In the genomic region with DNA sequence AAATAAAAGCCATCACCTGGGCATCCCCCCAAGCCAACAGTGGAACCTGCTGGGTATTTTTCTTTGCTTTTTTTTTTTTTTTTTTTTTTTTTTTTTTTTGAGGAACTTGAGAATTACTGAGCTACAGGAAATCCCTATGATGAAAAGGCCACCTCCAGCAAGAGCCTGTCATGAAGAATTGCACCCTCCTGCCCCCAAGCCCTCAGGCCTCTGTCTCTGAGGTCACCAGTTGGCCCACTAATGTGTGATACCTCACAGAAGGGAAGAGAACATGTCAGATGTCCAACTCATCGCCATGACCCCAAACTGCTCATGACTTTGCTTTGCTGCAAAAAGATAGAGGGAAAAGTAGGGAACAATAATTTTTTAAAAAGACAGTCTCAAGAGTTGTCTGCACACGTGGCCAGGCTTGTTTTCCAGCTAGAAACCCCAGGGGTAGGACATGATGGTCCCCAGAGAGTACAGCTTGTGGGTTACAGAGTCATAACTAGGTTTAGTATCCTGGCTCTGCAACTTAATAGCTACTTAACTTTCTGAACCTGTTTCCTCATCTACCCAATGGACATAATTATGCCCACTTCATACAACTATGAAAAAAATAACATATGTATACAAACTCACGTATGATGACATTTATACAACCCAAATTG, we compare ENCODE assay signal across 18 cellular contexts.
DNase-seq lines count a peak whose midpoint lies in the region; ATAC-seq and TF ChIP-seq lines count a peak whose summit lies in the region.
"Had no signal": no experiment of that assay in that cellular context is flagged by ENCODE, and none has a peak within 500 bp of the region (broad histone marks: within the 10 kb centered on the region; RNA-seq: fewer than 3 reads in every experiment).

No MANE protein-coding gene starts in this region.

- H3K36me3 ChIP-seq in OCI-LY7 (ENCODE audit: insufficient read depth, low read length) (no peaks in the 10 kb centered on the region), PC-3 (ENCODE audit: low read depth, low read length) (no peaks in the 10 kb centered on the region)
- H3K36me3 ChIP-seq: thoracic aorta had no signal

- POLR2A ChIA-PET in OCI-LY7 (lab: Charles Lee) (no interaction called here), PC-3 (lab: Charles Lee; ENCODE audit: unreplicated experiment) (interaction anchor here (0.6 kb wide), 1 partner anchor 15 kb away, joined by 14 read pairs; no protein-coding TSS in a partner anchor)

- no peaks in the 10 kb centered on the region for H3F3A ChIP-seq in PC-3 (ENCODE audit: low read length, unreplicated experiment)

- CTCF ChIA-PET in OCI-LY7 (lab: Charles Lee; ENCODE audit: unreplicated experiment) (no interaction called here), PC-3 (lab: Charles Lee) (interaction anchor here (0.6 to 0.7 kb wide), 2 partner anchors 12 to 226 kb away, joined by 3 read pairs; no protein-coding TSS in a partner anchor)

- peak; percentile 55 for DNase-seq in CD14-positive monocyte (ENCODE audit: low spot score)
- peak; percentile 57 for DNase-seq in NCI-H2107 treated with DMSO at 0.1 percent for 48 hours (lab: John Stamatoyannopoulos, UW; ENCODE audit: unreplicated experiment)
- no peak for DNase-seq in T1000 (lab: John Stamatoyannopoulos, UW)
- DNase-seq in EL: no peak
- DNase-seq in OCI-LY7 (ENCODE audit: low spot score): no peak
- no peak for DNase-seq in PC-3
- DNase-seq: activated CD4-positive, alpha-beta T cell treated with anti-CD3 and anti-CD28 coated beads, Interleukin-2, amount 50 U/mL, for 48 hours; DMS79; GOT3; IMR-90; NCI-H1417; NCI-H524 treated with DMSO at 0.1 percent for 48 hours; retina had no signal

- H3K4me1 Mint-ChIP-seq in CD14-positive monocyte: peaks cover 22% of the 10 kb centered on the region
- H3K4me1 Mint-ChIP-seq: central memory CD8-positive, alpha-beta T cell had no signal

- H3K4me1 ChIP-seq in OCI-LY7 (ENCODE audit: insufficient read depth, low read length, poor library complexity, severe bottlenecking) (no peaks in the 10 kb centered on the region), PC-3 (ENCODE audit: insufficient read depth, low read length) (peaks cover 10% of the 10 kb centered on the region; the same call in 1 of the 2 replicates)

- H3K4me3 ChIP-seq in OCI-LY7 (ENCODE audit: low read depth, low read length, poor library complexity, severe bottlenecking) (no peak overlapping the region), PC-3 (ENCODE audit: low read length) (no peak overlapping the region)
- H3K4me3 ChIP-seq: lung, thoracic aorta had no signal

- no peak overlapping the region for H3K9ac ChIP-seq in PC-3 (ENCODE audit: low read length)

- BruUV-seq in OCI-LY7 (replicated peaks; lab: Mats Ljungman, UMichigan): no TSS peak
- BruUV-seq in PC-3 (replicated peaks; lab: Mats Ljungman, UMichigan): no TSS peak

- H4K20me1 ChIP-seq in OCI-LY7 (ENCODE audit: insufficient read depth, low read length) (no peaks in the 10 kb centered on the region), PC-3 (ENCODE audit: low read length) (no peaks in the 10 kb centered on the region)

- 0 out of 2 replicates have a peak, but pooled peaks cover 6% of the 10 kb centered on the region for H3K9me3 ChIP-seq in OCI-LY7 (ENCODE audit: low read length)
- no peaks in the 10 kb centered on the region for H3K9me3 ChIP-seq in PC-3 (ENCODE audit: low read length)
- H3K9me3 ChIP-seq: thoracic aorta had no signal

- no peak overlapping the region for H3K4me3 Mint-ChIP-seq in CD14-positive monocyte
- H3K4me3 Mint-ChIP-seq: central memory CD8-positive, alpha-beta T cell had no signal

- peak overlapping the region in 1 of 7 donors; percentile 27 for H3K27ac Mint-ChIP-seq in CD14-positive monocyte

- no peak overlapping the region for H3K27ac ChIP-seq in OCI-LY7 (ENCODE audit: low read depth, low read length, poor library complexity, severe bottlenecking)
- no peak overlapping the region for H3K27ac ChIP-seq in PC-3 (ENCODE audit: low read length)
- H3K27ac ChIP-seq: thoracic aorta had no signal

- intact Hi-C loops in CD14-positive monocyte (cut with micrococcal nuclease) (no loop called here), OCI-LY7 (cut with micrococcal nuclease; ENCODE audit: unreplicated experiment) (no loop called here), PC-3 (cut with micrococcal nuclease) (no loop called here)

- TF ChIP-seq CTCF in CD14-positive monocyte (IDR thresholded peaks at IDR 0.05) (no peak), OCI-LY7 (conservative IDR thresholded peaks at IDR 0.05; ENCODE audit: low read length) (no peak), PC-3 (conservative IDR thresholded peaks at IDR 0.05; ENCODE audit: low read depth, low read length) (no peak)

- no peak overlapping the region for H3K4me2 ChIP-seq in OCI-LY7 (ENCODE audit: low read length)
- no peak overlapping the region for H3K4me2 ChIP-seq in PC-3 (ENCODE audit: low read length)

- H2AFZ ChIP-seq in OCI-LY7 (ENCODE audit: low read length) (no peak overlapping the region), PC-3 (ENCODE audit: low read length) (no peak overlapping the region)

- no peaks in the 10 kb centered on the region for H3K27me3 ChIP-seq in PC-3 (ENCODE audit: low read length)

- peaks cover 0 to 7% (median 3%) of the 10 kb centered on the region in 7 donors for H3K9me3 Mint-ChIP-seq in CD14-positive monocyte

- no peaks in the 10 kb centered on the region for H3K36me3 Mint-ChIP-seq in CD14-positive monocyte

- no peaks in the 10 kb centered on the region for H3K9me2 ChIP-seq in OCI-LY7 (ENCODE audit: insufficient read depth, low read length)
- H3K9me2 ChIP-seq in PC-3 (replicated peaks; ENCODE audit: low read length): no peaks in the 10 kb centered on the region

- peak; percentile 61 for ATAC-seq in GM18517 (IDR thresholded peaks at IDR 0.05; ENCODE audit: unreplicated experiment)
- peak; percentile 71 for ATAC-seq in HG02938 (IDR thresholded peaks at IDR 0.05; ENCODE audit: unreplicated experiment)
- ATAC-seq in PC-3: no peak

- peaks cover 0 to 3% (median 0%) of the 10 kb centered on the region in 3 donors for H3K27me3 Mint-ChIP-seq in CD14-positive monocyte (ENCODE audit: low read depth in 3 of 3)
- H3K27me3 Mint-ChIP-seq: central memory CD8-positive, alpha-beta T cell had no signal

- H3K79me2 ChIP-seq in OCI-LY7 (ENCODE audit: insufficient read depth, low read depth, low read length) (no peaks in the 10 kb centered on the region), PC-3 (ENCODE audit: low read length) (no peaks in the 10 kb centered on the region)

Comparison
In these comparisons a context has a peak if more than half of its experiments do, and no peak if none do; other contexts are left out.
1. DNase-seq: peak in CD14-positive monocyte (single experiment) and NCI-H2107 treated with DMSO at 0.1 percent for 48 hours (single experiment); none in T1000 (single experiment), EL (single experiment), OCI-LY7 (single experiment) and PC-3 (single experiment).